11 cellular contexts compared by ENCODE assay signal in genomic region chr6:133991096-133991593, GRCh38. TPM values are rescaled to one million over a fixed set of nuclear protein-coding genes. Genes with fewer than 3 reads are reported as not detected.
DNase-seq lines count a peak whose midpoint lies in the region; ATAC-seq and TF ChIP-seq lines count a peak whose summit lies in the region.
"Had no signal": no experiment of that assay in that cellular context is flagged by ENCODE, and none has a peak within 500 bp of the region (broad histone marks: within the 10 kb centered on the region; RNA-seq: fewer than 3 reads in every experiment).

No MANE protein-coding gene starts in this region.

- no peak for TF ChIP-seq POLR2A in esophagus muscularis mucosa (IDR thresholded peaks at IDR 0.05; ENCODE audit: low read depth)

- H3K36me3 ChIP-seq in esophagus muscularis mucosa = peaks cover 0 to 18% (median 5%) of the 10 kb centered on the region in 4 donors

- no peaks in the 10 kb centered on the region for H3K27me3 ChIP-seq in esophagus muscularis mucosa

- peak; percentile 48 for DNase-seq in GM04504 (ENCODE audit: low read depth)
- DNase-seq in NCI-H446 treated with DMSO at 0.1 percent for 48 hours (lab: John Stamatoyannopoulos, UW) = peak; percentile 79
- DNase-seq in esophagus muscularis mucosa (ENCODE audit: extremely low spot score) = no peak
- DNase-seq in sciatic nerve (ENCODE audit: low spot score) = no peak
- DNase-seq in DMS153 treated with DMSO at 0.1 percent for 48 hours (lab: John Stamatoyannopoulos, UW; ENCODE audit: unreplicated experiment) = no peak
- DNase-seq in HK-2 (ENCODE audit: unreplicated experiment) = no peak
- no peak for DNase-seq in activated CD8-positive, alpha-beta memory T cell treated with anti-CD3 and anti-CD28 coated beads, Interleukin-2, amount 50 U/mL, for 4 hours
- DNase-seq: H7, naive B cell had no signal

- ATAC-seq in sciatic nerve (peak; percentile 62), GM18873 (IDR thresholded peaks at IDR 0.05; ENCODE audit: low FRiP score, unreplicated experiment) (no peak)

- TF ChIP-seq EP300 in esophagus muscularis mucosa (IDR thresholded peaks at IDR 0.05) = no peak

- peak overlapping the region in 3 of 4 donors; percentile 10 to 63 (median 26) for H3K27ac ChIP-seq in esophagus muscularis mucosa (replicated peaks in 1 of 4)
- H3K27ac ChIP-seq: VCaP had no signal

- no peaks in the 10 kb centered on the region for H3K9me3 ChIP-seq in esophagus muscularis mucosa

- WGBS in esophagus muscularis mucosa = 39% methylated on average over 2 of the region's 2 CpGs

- no peak for TF ChIP-seq CTCF in esophagus muscularis mucosa (IDR thresholded peaks at IDR 0.05)

- intact Hi-C loops in esophagus muscularis mucosa (cut with DNase I) = no loop called here
- intact Hi-C loops in sciatic nerve (cut with DNase I) = loop anchor here (10.0 kb wide), 1 partner anchor 54 kb away; no protein-coding TSS in a partner anchor

- H3K4me3 ChIP-seq in esophagus muscularis mucosa = no peak overlapping the region

- peaks cover 17 to 48% (median 42%) of the 10 kb centered on the region in 4 donors for H3K4me1 ChIP-seq in esophagus muscularis mucosa

RNA-seq across cellular contexts. Expression of gene TBPL1, which starts 38.1 kb away (rescaled TPM):
- total RNA-seq in esophagus muscularis mucosa = 10 to 100 TPM in 3 of 4 donors, 1 to 10 TPM in 1; 8.8 to 23.4 (median 17.8) TPM
- total RNA-seq in sciatic nerve = 18.5 TPM

Comparison
In these comparisons a context has a peak if more than half of its experiments do, and no peak if none do; other contexts are left out.
1. DNase-seq: peak in GM04504 (single experiment) and NCI-H446 treated with DMSO at 0.1 percent for 48 hours (single experiment); none in esophagus muscularis mucosa (single experiment), sciatic nerve (single experiment), DMS153 treated with DMSO at 0.1 percent for 48 hours (single experiment), HK-2 (single experiment) and activated CD8-positive, alpha-beta memory T cell treated with anti-CD3 and anti-CD28 coated beads, Interleukin-2, amount 50 U/mL, for 4 hours (single experiment).